In genomic region chr15:70240082-70240481, GRCh38 we compare ENCODE assay signal across 12 cellular contexts.
A peak's percentile ranks its signal among the peaks of the same experiment; 100 is the strongest.
DNase-seq lines count a peak whose midpoint lies in the region; ATAC-seq and TF ChIP-seq lines count a peak whose summit lies in the region.
"Had no signal": no experiment of that assay in that cellular context is flagged by ENCODE, and none has a peak within 500 bp of the region (broad histone marks: within the 10 kb centered on the region; RNA-seq: fewer than 3 reads in every experiment).

No MANE protein-coding gene starts in this region.

- no peaks in the 10 kb centered on the region for H3K36me3 Mint-ChIP-seq in activated CD4-positive, alpha-beta memory T cell treated with anti-CD3 and anti-CD28 coated beads for 36 hours
- H3K36me3 Mint-ChIP-seq in activated CD4-positive, alpha-beta memory T cell treated with anti-CD3 and anti-CD28 coated beads, Interleukin-2, amount 10 ng/mL, durations not matched to agents 7 days and 5 days (ENCODE audit: low read depth): no peaks in the 10 kb centered on the region

- POLR2A ChIA-PET in activated CD4-positive, alpha-beta memory T cell treated with anti-CD3 and anti-CD28 coated beads for 36 hours (lab: Charles Lee): no interaction called here
- POLR2A ChIA-PET in activated CD4-positive, alpha-beta memory T cell treated with anti-CD3 and anti-CD28 coated beads, Interleukin-2, amount 10 ng/mL, durations not matched to agents 7 days and 5 days (lab: Charles Lee): no interaction called here

- peaks cover 0 to 18% (median 11%) of the 10 kb centered on the region in 4 donors for H3K4me1 ChIP-seq in sigmoid colon
- H3K4me1 ChIP-seq: A549 had no signal

- ATAC-seq in GM21576 (IDR thresholded peaks at IDR 0.05; ENCODE audit: unreplicated experiment) (peak; percentile 82), HG03342 (IDR thresholded peaks at IDR 0.05; ENCODE audit: unreplicated experiment) (peak; percentile 76)
- ATAC-seq: A549 had no signal

- no peak overlapping the region for H3K4me3 ChIP-seq in sigmoid colon
- H3K4me3 ChIP-seq: A549 had no signal

- peaks cover 2% of the 10 kb centered on the region for H3K27me3 Mint-ChIP-seq in activated CD4-positive, alpha-beta memory T cell treated with anti-CD3 and anti-CD28 coated beads for 36 hours
- peaks cover 14% of the 10 kb centered on the region for H3K27me3 Mint-ChIP-seq in activated CD4-positive, alpha-beta memory T cell treated with anti-CD3 and anti-CD28 coated beads, Interleukin-2, amount 10 ng/mL, durations not matched to agents 7 days and 5 days

- CTCF ChIA-PET in activated CD4-positive, alpha-beta memory T cell treated with anti-CD3 and anti-CD28 coated beads for 36 hours (lab: Charles Lee): no interaction called here
- CTCF ChIA-PET in activated CD4-positive, alpha-beta memory T cell treated with anti-CD3 and anti-CD28 coated beads, Interleukin-2, amount 10 ng/mL, durations not matched to agents 7 days and 5 days (lab: Charles Lee): no interaction called here

- no peaks in the 10 kb centered on the region for H3K36me3 ChIP-seq in sigmoid colon

- H3K9me3 ChIP-seq in sigmoid colon: no peaks in the 10 kb centered on the region
- H3K9me3 ChIP-seq: A549 had no signal

- TF ChIP-seq CTCF in sigmoid colon (IDR thresholded peaks at IDR 0.05): no peak

- no peak overlapping the region for H3K4me3 Mint-ChIP-seq in activated CD4-positive, alpha-beta memory T cell treated with anti-CD3 and anti-CD28 coated beads for 36 hours
- no peak overlapping the region for H3K4me3 Mint-ChIP-seq in activated CD4-positive, alpha-beta memory T cell treated with anti-CD3 and anti-CD28 coated beads, Interleukin-2, amount 10 ng/mL, durations not matched to agents 7 days and 5 days

- TF ChIP-seq EP300 in sigmoid colon (IDR thresholded peaks at IDR 0.05): no peak

- no peak overlapping the region for H3K27ac Mint-ChIP-seq in activated CD4-positive, alpha-beta memory T cell treated with anti-CD3 and anti-CD28 coated beads for 36 hours
- no peak overlapping the region for H3K27ac Mint-ChIP-seq in activated CD4-positive, alpha-beta memory T cell treated with anti-CD3 and anti-CD28 coated beads, Interleukin-2, amount 10 ng/mL, durations not matched to agents 7 days and 5 days

- 69 to 81% methylated on average over 4 of the region's 4 CpGs for WGBS in sigmoid colon, 2 donors

- H3K9me3 Mint-ChIP-seq in activated CD4-positive, alpha-beta memory T cell treated with anti-CD3 and anti-CD28 coated beads for 36 hours: no peaks in the 10 kb centered on the region
- no peaks in the 10 kb centered on the region for H3K9me3 Mint-ChIP-seq in activated CD4-positive, alpha-beta memory T cell treated with anti-CD3 and anti-CD28 coated beads, Interleukin-2, amount 10 ng/mL, durations not matched to agents 7 days and 5 days

- intact Hi-C loops in activated CD4-positive, alpha-beta memory T cell treated with anti-CD3 and anti-CD28 coated beads for 36 hours (cut with micrococcal nuclease): no loop called here
- intact Hi-C loops in sigmoid colon (cut with DNase I): no loop called here

- no peak for TF ChIP-seq POLR2A in sigmoid colon (IDR thresholded peaks at IDR 0.05)

- H3K27me3 ChIP-seq in sigmoid colon: no peaks in the 10 kb centered on the region

- H3K4me1 Mint-ChIP-seq in activated CD4-positive, alpha-beta memory T cell treated with anti-CD3 and anti-CD28 coated beads for 36 hours (ENCODE audit: low read depth): peaks cover 28% of the 10 kb centered on the region
- peaks cover 25% of the 10 kb centered on the region for H3K4me1 Mint-ChIP-seq in activated CD4-positive, alpha-beta memory T cell treated with anti-CD3 and anti-CD28 coated beads, Interleukin-2, amount 10 ng/mL, durations not matched to agents 7 days and 5 days

- H3K27ac ChIP-seq in sigmoid colon: no peak overlapping the region
- H3K27ac ChIP-seq: A549 had no signal

- DNase-seq in activated CD4-positive, alpha-beta memory T cell treated with anti-CD3 and anti-CD28 coated beads for 36 hours: peak; percentile 50
- DNase-seq in activated CD4-positive, alpha-beta memory T cell treated with anti-CD3 and anti-CD28 coated beads, Interleukin-2, amount 10 ng/mL, durations not matched to agents 7 days and 5 days: no peak
- DNase-seq in sigmoid colon (peak; percentile 14), HT-29 (ENCODE audit: low spot score) (no peak), NCI-H2227 (lab: John Stamatoyannopoulos, UW; ENCODE audit: unreplicated experiment) (no peak), activated gamma-delta T cell (lab: John Stamatoyannopoulos, UW) (no peak)
- DNase-seq: activated CD4-positive, alpha-beta T cell treated with anti-CD3 and anti-CD28 coated beads, Interleukin-2, amount 50 U/mL, for 4 hours; anterior cingulate cortex; DND-41 had no signal

Comparison
In these comparisons a context has a peak if more than half of its experiments do, and no peak if none do; other contexts are left out.
1. DNase-seq: peak in activated CD4-positive, alpha-beta memory T cell treated with anti-CD3 and anti-CD28 coated beads for 36 hours (single experiment) and sigmoid colon (single experiment); none in activated CD4-positive, alpha-beta memory T cell treated with anti-CD3 and anti-CD28 coated beads, Interleukin-2, amount 10 ng/mL, durations not matched to agents 7 days and 5 days (single experiment), HT-29 (single experiment), NCI-H2227 (single experiment) and activated gamma-delta T cell (single experiment).